Comparison of ENCODE assay signal across 15 cellular contexts in genomic region chr7:127890726-127891125, GRCh38.
DNase-seq lines count a peak whose midpoint lies in the region; ATAC-seq and TF ChIP-seq lines count a peak whose summit lies in the region.
"Had no signal": no experiment of that assay in that cellular context is flagged by ENCODE, and none has a peak within 500 bp of the region (broad histone marks: within the 10 kb centered on the region; RNA-seq: fewer than 3 reads in every experiment).

No MANE protein-coding gene starts in this region.

- peaks cover 3 to 17% (median 14%) of the 10 kb centered on the region in 4 donors for H3K36me3 ChIP-seq in liver (ENCODE audit: control insufficient read depth in 4 of 4, insufficient read depth in 3 of 4, low read depth in 1 of 4, low read length in 3 of 4)
- H3K36me3 ChIP-seq in colonic mucosa = peaks cover 9% of the 10 kb centered on the region

- H3K27ac ChIP-seq in liver (ENCODE audit: low read depth in 1 of 2, low read length in 2 of 2) (no peak overlapping the region), colonic mucosa (no peak overlapping the region)
- H3K27ac ChIP-seq: SJSA1 had no signal

- H3K9ac ChIP-seq in liver (ENCODE audit: low read depth in 1 of 2, low read length in 2 of 2) = no peak overlapping the region
- H3K9ac ChIP-seq in colonic mucosa (ENCODE audit: low read depth in 2 of 2, low read length in 2 of 2) = no peak overlapping the region

- H3K27me3 ChIP-seq in liver (ENCODE audit: control insufficient read depth in 4 of 4, insufficient read depth in 4 of 4, low read length in 3 of 4) (no peaks in the 10 kb centered on the region), colonic mucosa (no peaks in the 10 kb centered on the region)
- H3K27me3 ChIP-seq: SJSA1 had no signal

- H3K9me3 ChIP-seq in liver (ENCODE audit: control insufficient read depth in 4 of 4, low read length in 3 of 4) = no peaks in the 10 kb centered on the region
- no peaks in the 10 kb centered on the region for H3K9me3 ChIP-seq in colonic mucosa
- H3K9me3 ChIP-seq: SJSA1 had no signal

- WGBS in liver = 81% methylated on average over 2 of the region's 2 CpGs

- intact Hi-C loops in colonic mucosa (cut with DNase I) = no loop called here

- ATAC-seq in HG03095 (IDR thresholded peaks at IDR 0.05; ENCODE audit: unreplicated experiment) = no peak
- ATAC-seq: activated T-cell treated with anti-CD3 and anti-CD28 coated beads, Interleukin-2, amount 50 U/mL, for 4 hours; right cardiac atrium had no signal

- TF ChIP-seq CTCF in liver (IDR thresholded peaks at IDR 0.05; ENCODE audit: low read depth, low read length, missing input control) (no peak), colonic mucosa (IDR thresholded peaks at IDR 0.05) (no peak)

- H3K4me1 ChIP-seq in liver (ENCODE audit: control insufficient read depth in 4 of 4, insufficient read depth in 4 of 4, low read length in 3 of 4) (no peaks in the 10 kb centered on the region), colonic mucosa (no peaks in the 10 kb centered on the region)

- TF ChIP-seq RAD21 in liver (IDR thresholded peaks at IDR 0.05) = no peak

- DNase-seq in COR-L47 (lab: John Stamatoyannopoulos, UW) = peak; percentile 12
- peak; percentile 35 to 39 for DNase-seq in Kasumi-1 (lab: John Stamatoyannopoulos, UW)
- DNase-seq in RPMI7951 (ENCODE audit: low read depth) = peak; percentile 33
- no peak for DNase-seq in D341Med (ENCODE audit: low spot score)
- no peak for DNase-seq in NCI-H446 treated with DMSO at 0.1 percent for 48 hours (lab: John Stamatoyannopoulos, UW)
- no peak for DNase-seq in colonic mucosa
- DNase-seq: activated naive CD8-positive, alpha-beta T cell treated with anti-CD3 and anti-CD28 coated beads, Interleukin-2, amount 10 ng/mL, durations not matched to agents 7 days and 5 days; activated T-cell treated with anti-CD3 and anti-CD28 coated beads, Interleukin-2, amount 50 U/mL, for 4 hours; H9; head of caudate nucleus; NCI-H2107; right cardiac atrium had no signal

- H3K4me3 ChIP-seq in liver (ENCODE audit: low read depth in 1 of 3, low read length in 3 of 3) (no peak overlapping the region), colonic mucosa (no peak overlapping the region)
- H3K4me3 ChIP-seq: SJSA1 had no signal

TF ChIP-seq in liver, 16 proteins besides CTCF, POLR2A, EP300 and RAD21:
- TF ChIP-seq REST (IDR thresholded peaks at IDR 0.05) (no peak), RXRA (IDR thresholded peaks at IDR 0.05) (peak; percentile 23 to 26)

Comparison
In these comparisons a context has a peak if more than half of its experiments do, and no peak if none do; other contexts are left out.
1. DNase-seq: peak in COR-L47 (single experiment), Kasumi-1 (2 of 2) and RPMI7951 (single experiment); none in D341Med (single experiment), NCI-H446 treated with DMSO at 0.1 percent for 48 hours (single experiment) and colonic mucosa (single experiment).